21 cellular contexts compared by ENCODE assay signal in the genomic region with DNA sequence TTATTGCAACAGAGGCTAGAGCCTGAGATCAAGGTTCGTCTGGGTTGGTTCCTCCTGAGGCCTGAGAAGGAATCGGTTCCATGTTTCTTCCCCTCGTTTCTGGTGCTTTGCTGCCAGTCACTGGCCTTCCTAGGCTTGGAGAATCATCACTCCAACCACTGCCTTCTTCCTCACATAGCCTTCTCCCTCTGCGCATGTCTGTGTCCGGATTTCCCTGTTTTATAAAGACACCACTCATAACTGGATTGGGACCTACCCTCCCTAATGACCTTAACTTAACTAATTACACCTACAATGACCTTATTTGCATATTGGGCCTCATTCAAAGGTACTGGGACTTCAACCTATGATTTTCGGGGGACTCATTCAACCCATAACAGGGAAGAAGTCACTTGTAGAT.
"Had no signal": no experiment of that assay in that cellular context is flagged by ENCODE, and none has a peak within 500 bp of the region (broad histone marks: within the 10 kb centered on the region; RNA-seq: fewer than 3 reads in every experiment).

No MANE protein-coding gene starts in this region.

- H3K4me2 ChIP-seq: KMS-11, SK-N-SH had no signal

- H3K9ac ChIP-seq: KMS-11, SK-N-SH had no signal

- H3K9me3 ChIP-seq: SK-N-SH had no signal

- FAIRE-seq: HepG2 had no signal

- H3K27ac ChIP-seq: KMS-11, RWPE1 had no signal

- DNase-seq: IMR-90; Kasumi-1; MM.1S; NCI-H1092 treated with DMSO at 0.1 percent for 48 hours; NCI-H1436; NCI-H187; NCI-H2029; NCI-H2171 treated with DMSO at 0.1 percent for 48 hours; NCI-H345; NCI-H510A treated with DMSO at 0.1 percent for 48 hours; NCI-H526; NCI-H82; NK-92 treated with Interleukin-12 subunit alpha and Interleukin-12 subunit beta, amount 100 ng/mL, for 24 hours; PC-3; SHP77; SK-N-SH; SW 1271 had no signal

- ATAC-seq: HepG2, Panc1 had no signal
